ENCODE assay signal across 22 cellular contexts in genomic region chr7:133186060-133186459, GRCh38.
"Had no signal": no experiment of that assay in that cellular context is flagged by ENCODE, and none has a peak within 500 bp of the region (broad histone marks: within the 10 kb centered on the region; RNA-seq: fewer than 3 reads in every experiment).

No MANE protein-coding gene starts in this region.

- H3K27me3 ChIP-seq: gastroesophageal sphincter, right lobe of liver, testis, upper lobe of left lung had no signal

- H3K79me2 ChIP-seq: parathyroid adenoma had no signal

- H3K36me3 ChIP-seq: gastroesophageal sphincter, heart left ventricle, right lobe of liver, upper lobe of left lung had no signal

- H3K27ac ChIP-seq: gastroesophageal sphincter, heart left ventricle, parathyroid adenoma, right lobe of liver, testis, upper lobe of left lung had no signal

- H2AFZ ChIP-seq: parathyroid adenoma had no signal

- H3K9me3 ChIP-seq: gastroesophageal sphincter, heart left ventricle, right lobe of liver, testis, upper lobe of left lung had no signal

- FAIRE-seq: small intestine had no signal

- DNase-seq: activated CD4-positive, alpha-beta T cell treated with anti-CD3 and anti-CD28 coated beads for 48 hours; activated CD4-positive, CD25-positive, alpha-beta regulatory T cell; activated CD8-positive, alpha-beta T cell treated with anti-CD3 and anti-CD28 coated beads for 36 hours; activated naive CD4-positive, alpha-beta T cell; activated naive CD8-positive, alpha-beta T cell treated with anti-CD3 and anti-CD28 coated beads for 36 hours; activated T-cell treated with anti-CD3 and anti-CD28 coated beads, Interleukin-2, amount 50 U/mL, for 1 hour; amniotic stem cell; effector CD4-positive, alpha-beta T cell; heart left ventricle; kidney glomerular epithelial cell; left ventricle myocardium superior; naive thymus-derived CD4-positive, alpha-beta T cell; right lobe of liver; small intestine; stimulated activated CD4-positive, alpha-beta T cell treated with anti-CD3 and anti-CD28 coated beads, Interleukin-15, amount 100 ng/mL, for 24 hours; stimulated activated CD4-positive, alpha-beta T cell treated with anti-CD3 and anti-CD28 coated beads, Interleukin-2, amount 100 ng/mL, for 48 hours; testis; upper lobe of left lung had no signal

- H3K4me1 ChIP-seq: gastroesophageal sphincter, parathyroid adenoma, right lobe of liver, testis, upper lobe of left lung had no signal

- ATAC-seq: activated CD8-positive, alpha-beta T cell treated with anti-CD3 and anti-CD28 coated beads for 36 hours; activated T-helper 17 cell treated with anti-CD3 and anti-CD28 coated beads, Interleukin-2, amount 50 U/mL, for 72 hours; esophagus mucosa; gastroesophageal sphincter; heart left ventricle; left ventricle myocardium superior; naive thymus-derived CD4-positive, alpha-beta T cell; right lobe of liver had no signal

- H3K4me3 ChIP-seq: gastroesophageal sphincter, heart left ventricle, right lobe of liver, testis, upper lobe of left lung had no signal

- H3K9ac ChIP-seq: parathyroid adenoma had no signal
